19 cellular contexts compared by ENCODE assay signal in the genomic region with DNA sequence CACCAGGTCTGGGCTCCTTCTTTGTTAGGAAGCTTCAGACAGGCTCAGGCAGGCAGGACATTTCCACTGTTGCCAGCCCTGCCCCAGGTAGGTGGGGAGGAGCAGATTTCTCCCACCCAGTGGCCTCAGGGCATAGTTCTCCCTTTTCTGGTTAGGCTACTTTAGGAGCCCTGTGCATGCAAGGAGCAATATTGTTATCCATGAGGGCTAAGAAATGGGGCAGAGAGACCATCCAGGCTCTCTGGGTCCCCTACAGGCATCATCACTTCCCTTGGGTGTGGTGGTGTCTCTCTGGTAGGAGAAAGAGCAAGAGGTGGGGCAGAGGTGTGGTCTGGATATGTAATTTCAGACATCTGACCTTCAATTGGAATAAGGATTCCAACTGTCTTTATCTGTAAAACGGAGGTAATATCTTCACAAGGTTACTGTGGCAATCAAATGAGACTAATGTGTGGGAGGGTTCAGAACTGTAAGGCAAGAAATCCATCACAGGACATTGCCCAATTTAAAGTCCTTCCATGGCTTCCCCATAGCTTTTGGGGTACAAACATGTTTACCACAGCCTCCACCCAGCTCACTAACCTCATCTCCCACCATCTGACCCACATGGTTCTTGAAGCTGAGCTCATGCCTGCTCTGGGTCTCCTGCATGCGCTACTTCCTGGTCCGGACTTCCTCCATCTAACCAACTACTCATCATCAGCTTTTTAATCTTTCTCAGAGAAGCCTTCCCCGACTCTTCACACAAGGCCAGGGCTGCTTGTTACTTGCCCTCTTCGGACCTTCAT. TPM values are rescaled to one million over a fixed set of nuclear protein-coding genes. Genes with fewer than 3 reads are reported as not detected.
DNase-seq lines count a peak whose midpoint lies in the region; ATAC-seq and TF ChIP-seq lines count a peak whose summit lies in the region.
"Had no signal": no experiment of that assay in that cellular context is flagged by ENCODE, and none has a peak within 500 bp of the region (broad histone marks: within the 10 kb centered on the region; RNA-seq: fewer than 3 reads in every experiment).

No MANE protein-coding gene starts in this region.

- POLR2A ChIA-PET in CD4-positive, alpha-beta memory T cell (lab: Charles Lee; ENCODE audit: partially characterized antibody) = interaction anchor here (0.9 to 1.9 kb wide), 3 partner anchors 29 to 170 kb away, joined by 3 to 5 read pairs (median 3); a partner anchor contains a TSS
- POLR2A ChIA-PET in WTC11 (lab: Charles Lee) = no interaction called here

- H3K4me3 ChIP-seq in CD4-positive, alpha-beta memory T cell (ENCODE audit: low read length in 2 of 2) = peak overlapping the region in 1 of 2 donors; percentile 7
- H3K4me3 ChIP-seq in mucosa of descending colon = no peak overlapping the region

- DNase-seq in CD4-positive, alpha-beta memory T cell = no peak
- DNase-seq in HuH-7.5 (ENCODE audit: low spot score) (peak; percentile 29), WTC11 (ENCODE audit: low spot score) (no peak), mucosa of descending colon (no peak), sciatic nerve (ENCODE audit: low spot score) (no peak), OCI-M1 (lab: John Stamatoyannopoulos, UW) (no peak), GM13976 (ENCODE audit: low spot score) (no peak), cardiac septum (ENCODE audit: low spot score) (no peak)
- DNase-seq: activated CD4-positive, alpha-beta T cell treated with anti-CD3 and anti-CD28 coated beads, Interleukin-2, amount 50 U/mL, for 48 hours; caudate nucleus; naive B cell; NCI-H1092 treated with DMSO at 0.1 percent for 48 hours; NCI-H2227 treated with DMSO at 0.1 percent for 48 hours; right cardiac atrium; stimulated activated naive CD8-positive, alpha-beta T cell treated with anti-CD3 and anti-CD28 coated beads, Interleukin-15, amount 100 ng/mL, for 72 hours had no signal

- peaks cover 24 to 40% (median 33%) of the 10 kb centered on the region in 4 donors for H3K4me1 Mint-ChIP-seq in CD4-positive, alpha-beta memory T cell
- H3K4me1 Mint-ChIP-seq in WTC11 = peaks cover 25% of the 10 kb centered on the region

- CTCF ChIA-PET in CD4-positive, alpha-beta memory T cell (lab: Charles Lee; ENCODE audit: partially characterized antibody) = interaction anchor here (1.3 kb wide), 1 partner anchor 107 kb away, joined by 4 read pairs; no protein-coding TSS in a partner anchor
- CTCF ChIA-PET in WTC11 (lab: Charles Lee) = no interaction called here

- no peak for TF ChIP-seq CTCF in WTC11 (IDR thresholded peaks at IDR 0.05)
- TF ChIP-seq CTCF in mucosa of descending colon (IDR thresholded peaks at IDR 0.05) = no peak
- no peak for TF ChIP-seq CTCF in GM13976 (IDR thresholded peaks at IDR 0.05; ENCODE audit: borderline replicate concordance, control extremely low read depth, extremely low read depth, insufficient read depth, missing control alignments)

- no peaks in the 10 kb centered on the region for H3K27me3 Mint-ChIP-seq in CD4-positive, alpha-beta memory T cell
- no peaks in the 10 kb centered on the region for H3K27me3 Mint-ChIP-seq in WTC11 (ENCODE audit: low read depth)

- H3K27me3 ChIP-seq in CD4-positive, alpha-beta memory T cell (ENCODE audit: insufficient read depth, low read length) = no peaks in the 10 kb centered on the region

- in situ Hi-C loops in GM13976 (cut with MboI; ENCODE audit: low sequenced_read_pairs, unreplicated experiment) = no loop called here

- ATAC-seq in WTC11 = no peak
- peak; percentile 40 for ATAC-seq in mucosa of descending colon
- no peak for ATAC-seq in sciatic nerve
- ATAC-seq: HCT116, Panc1, right cardiac atrium had no signal

- peak overlapping the region in 6 of 7 donors; percentile 29 to 94 (median 68) for H3K27ac Mint-ChIP-seq in CD4-positive, alpha-beta memory T cell
- H3K27ac Mint-ChIP-seq in WTC11 = no peak overlapping the region

- H3K4me1 ChIP-seq in CD4-positive, alpha-beta memory T cell (ENCODE audit: insufficient read depth, low read length) = peaks cover 35% of the 10 kb centered on the region
- no peaks in the 10 kb centered on the region for H3K4me1 ChIP-seq in mucosa of descending colon (ENCODE audit: low read depth)

- H3K36me3 Mint-ChIP-seq in CD4-positive, alpha-beta memory T cell = no peaks in the 10 kb centered on the region
- H3K36me3 Mint-ChIP-seq in WTC11 = no peaks in the 10 kb centered on the region
- H3K36me3 Mint-ChIP-seq: naive B cell had no signal

- H3K27ac ChIP-seq in CD4-positive, alpha-beta memory T cell (ENCODE audit: low read depth, low read length) = no peak overlapping the region
- H3K27ac ChIP-seq: C4-2B had no signal

- H3K9me3 ChIP-seq in CD4-positive, alpha-beta memory T cell (ENCODE audit: control insufficient read depth in 1 of 2, low read length in 2 of 2) = no peaks in the 10 kb centered on the region
- no peaks in the 10 kb centered on the region for H3K9me3 ChIP-seq in mucosa of descending colon

- H3K36me3 ChIP-seq in CD4-positive, alpha-beta memory T cell (ENCODE audit: insufficient read depth, low read length) = no peaks in the 10 kb centered on the region
- no peaks in the 10 kb centered on the region for H3K36me3 ChIP-seq in mucosa of descending colon (ENCODE audit: low read depth)

- intact Hi-C loops in CD4-positive, alpha-beta memory T cell (cut with micrococcal nuclease) = no loop called here
- intact Hi-C loops in mucosa of descending colon (cut with DNase I, micrococcal nuclease) (no loop called here), sciatic nerve (cut with DNase I) (no loop called here), cardiac septum (cut with DNase I) (no loop called here)

- H3K9me3 Mint-ChIP-seq in CD4-positive, alpha-beta memory T cell = peaks cover 0 to 1% (median 0%) of the 10 kb centered on the region in 8 donors
- no peaks in the 10 kb centered on the region for H3K9me3 Mint-ChIP-seq in WTC11
- H3K9me3 Mint-ChIP-seq: naive B cell; stimulated activated naive CD8-positive, alpha-beta T cell treated with anti-CD3 and anti-CD28 coated beads, Interleukin-15, amount 100 ng/mL, for 72 hours had no signal

- peak overlapping the region in 6 of 8 donors; percentile 52 to 78 (median 58) for H3K4me3 Mint-ChIP-seq in CD4-positive, alpha-beta memory T cell
- no peak overlapping the region for H3K4me3 Mint-ChIP-seq in WTC11
- H3K4me3 Mint-ChIP-seq: naive B cell had no signal

TF ChIP-seq in WTC11, 78 proteins besides CTCF, POLR2A, EP300 and RAD21:
- TF ChIP-seq, protein P1, sequence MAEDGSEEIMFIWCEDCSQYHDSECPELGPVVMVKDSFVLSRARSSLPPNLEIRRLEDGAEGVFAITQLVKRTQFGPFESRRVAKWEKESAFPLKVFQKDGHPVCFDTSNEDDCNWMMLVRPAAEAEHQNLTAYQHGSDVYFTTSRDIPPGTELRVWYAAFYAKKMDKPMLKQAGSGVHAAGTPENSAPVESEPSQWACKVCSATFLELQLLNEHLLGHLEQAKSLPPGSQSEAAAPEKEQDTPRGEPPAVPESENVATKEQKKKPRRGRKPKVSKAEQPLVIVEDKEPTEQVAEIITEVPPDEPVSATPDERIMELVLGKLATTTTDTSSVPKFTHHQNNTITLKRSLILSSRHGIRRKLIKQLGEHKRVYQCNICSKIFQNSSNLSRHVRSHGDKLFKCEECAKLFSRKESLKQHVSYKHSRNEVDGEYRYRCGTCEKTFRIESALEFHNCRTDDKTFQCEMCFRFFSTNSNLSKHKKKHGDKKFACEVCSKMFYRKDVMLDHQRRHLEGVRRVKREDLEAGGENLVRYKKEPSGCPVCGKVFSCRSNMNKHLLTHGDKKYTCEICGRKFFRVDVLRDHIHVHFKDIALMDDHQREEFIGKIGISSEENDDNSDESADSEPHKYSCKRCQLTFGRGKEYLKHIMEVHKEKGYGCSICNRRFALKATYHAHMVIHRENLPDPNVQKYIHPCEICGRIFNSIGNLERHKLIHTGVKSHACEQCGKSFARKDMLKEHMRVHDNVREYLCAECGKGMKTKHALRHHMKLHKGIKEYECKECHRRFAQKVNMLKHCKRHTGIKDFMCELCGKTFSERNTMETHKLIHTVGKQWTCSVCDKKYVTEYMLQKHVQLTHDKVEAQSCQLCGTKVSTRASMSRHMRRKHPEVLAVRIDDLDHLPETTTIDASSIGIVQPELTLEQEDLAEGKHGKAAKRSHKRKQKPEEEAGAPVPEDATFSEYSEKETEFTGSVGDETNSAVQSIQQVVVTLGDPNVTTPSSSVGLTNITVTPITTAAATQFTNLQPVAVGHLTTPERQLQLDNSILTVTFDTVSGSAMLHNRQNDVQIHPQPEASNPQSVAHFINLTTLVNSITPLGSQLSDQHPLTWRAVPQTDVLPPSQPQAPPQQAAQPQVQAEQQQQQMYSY (CRISPR knock-in tag; IDR thresholded peaks at IDR 0.05) = 0 out of 2 replicates have a peak, but pooled peaks have one; percentile 25
- TF ChIP-seq, protein P2, sequence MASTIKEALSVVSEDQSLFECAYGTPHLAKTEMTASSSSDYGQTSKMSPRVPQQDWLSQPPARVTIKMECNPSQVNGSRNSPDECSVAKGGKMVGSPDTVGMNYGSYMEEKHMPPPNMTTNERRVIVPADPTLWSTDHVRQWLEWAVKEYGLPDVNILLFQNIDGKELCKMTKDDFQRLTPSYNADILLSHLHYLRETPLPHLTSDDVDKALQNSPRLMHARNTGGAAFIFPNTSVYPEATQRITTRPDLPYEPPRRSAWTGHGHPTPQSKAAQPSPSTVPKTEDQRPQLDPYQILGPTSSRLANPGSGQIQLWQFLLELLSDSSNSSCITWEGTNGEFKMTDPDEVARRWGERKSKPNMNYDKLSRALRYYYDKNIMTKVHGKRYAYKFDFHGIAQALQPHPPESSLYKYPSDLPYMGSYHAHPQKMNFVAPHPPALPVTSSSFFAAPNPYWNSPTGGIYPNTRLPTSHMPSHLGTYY (CRISPR knock-in tag; IDR thresholded peaks at IDR 0.05) = no peak

RNA-seq across cellular contexts. Expression of a gene that starts 26.1 kb away (rescaled TPM):
- not detected for total RNA-seq in CD4-positive, alpha-beta memory T cell
- polyA plus RNA-seq in CD4-positive, alpha-beta memory T cell = 1 to 10 TPM in 1 of 2 donors, not detected in 1; 1.0 TPM
- total RNA-seq in WTC11 (2021) (11.2 to 13.2 TPM (median 11.7 TPM) in 3 replicates), mucosa of descending colon (1 to 10 TPM in 2 of 3 donors, under 1 TPM in 1; 0.69 to 1.3 (median 1.0) TPM), sciatic nerve (1.2 TPM), cardiac septum (1.7 TPM)
- total RNA-seq: HT-29 had no signal

RNA-seq across cellular contexts. Expression of a gene that starts 28.6 kb away (rescaled TPM):
- total RNA-seq in CD4-positive, alpha-beta memory T cell = 10 to 100 TPM; 60.7 to 64.6 TPM
- 10 to 100 TPM in 1 of 2 donors, 1 to 10 TPM in 1; 6.5 to 18.0 TPM for polyA plus RNA-seq in CD4-positive, alpha-beta memory T cell
- total RNA-seq in WTC11 (2021) (222 to 226 TPM (median 225 TPM) in 3 replicates), mucosa of descending colon (10 to 100 TPM; 64.7 to 92.7 (median 68.1) TPM), sciatic nerve (67.9 TPM), cardiac septum (21.7 TPM)

RNA-seq across cellular contexts. Expression of a gene that starts 52.1 kb away (rescaled TPM):
- 10 to 100 TPM; 17.3 to 18.7 TPM for total RNA-seq in CD4-positive, alpha-beta memory T cell
- polyA plus RNA-seq in CD4-positive, alpha-beta memory T cell = 10 to 100 TPM; 24.2 to 25.0 TPM
- total RNA-seq in WTC11 (2021) (5.4 to 6.6 TPM (median 5.6 TPM) in 3 replicates), mucosa of descending colon (10 to 100 TPM; 11.7 to 14.7 (median 11.9) TPM), sciatic nerve (5.3 TPM), cardiac septum (5.8 TPM)
